ENCODE assay signal across 9 cellular contexts in the genomic region with DNA sequence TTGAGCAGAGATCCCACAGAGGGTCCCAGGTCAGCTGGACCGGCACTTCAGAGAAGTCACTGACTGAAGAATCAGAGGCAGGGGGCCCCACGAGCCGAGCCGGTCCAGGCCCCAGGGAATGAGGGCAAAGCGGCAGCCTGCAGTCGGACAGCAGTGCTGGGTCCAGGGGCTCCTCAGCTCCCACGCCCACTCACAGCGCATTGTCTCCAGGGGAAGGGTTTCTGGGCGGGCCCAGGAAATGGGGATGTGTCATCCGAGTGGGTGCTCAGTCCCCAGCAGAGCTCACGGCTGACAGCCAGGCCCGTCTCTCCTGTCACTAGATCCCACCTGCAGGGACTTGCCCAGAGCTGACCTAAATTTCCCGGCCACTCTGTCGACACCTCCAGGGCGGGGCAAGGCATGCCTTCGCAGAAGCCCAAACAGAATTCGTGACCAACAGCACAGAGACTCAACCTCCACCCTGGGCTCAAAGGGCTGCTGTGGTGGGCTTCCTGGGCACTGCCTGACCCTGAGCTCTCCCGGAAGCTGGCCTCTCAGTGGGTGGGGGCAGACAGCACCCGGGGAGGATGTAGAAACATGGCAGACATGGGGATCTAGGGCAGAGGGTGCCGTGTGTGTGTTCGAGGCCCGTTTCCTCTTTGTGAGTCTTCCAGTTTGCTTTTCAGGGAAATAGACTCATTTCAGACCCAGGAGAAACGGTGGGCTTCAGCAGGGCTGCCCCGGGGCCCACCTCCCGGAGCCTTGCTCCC. TPM values are rescaled to one million over a fixed set of nuclear protein-coding genes. Genes with fewer than 3 reads are reported as not detected.
DNase-seq lines count a peak whose midpoint lies in the region; ATAC-seq and TF ChIP-seq lines count a peak whose summit lies in the region.
"Had no signal": no experiment of that assay in that cellular context is flagged by ENCODE, and none has a peak within 500 bp of the region (broad histone marks: within the 10 kb centered on the region; RNA-seq: fewer than 3 reads in every experiment).

No MANE protein-coding gene starts in this region.

- intact Hi-C loops in psoas muscle (cut with DNase I) = loop anchor here in 1 of 2 donors (5.0 kb wide), 1 partner anchor 246 kb away; no protein-coding TSS in a partner anchor
- intact Hi-C loops in dorsolateral prefrontal cortex (cut with DNase I) = no loop called here

- H3K4me1 ChIP-seq in RWPE2 (ENCODE audit: insufficient read depth, poor library complexity, severe bottlenecking) (peaks cover 37% of the 10 kb centered on the region), psoas muscle (peaks cover 12% of the 10 kb centered on the region)

- H3K27me3 ChIP-seq in RWPE2 (ENCODE audit: insufficient read depth, poor library complexity, severe bottlenecking) (no peaks in the 10 kb centered on the region), psoas muscle (ENCODE audit: insufficient read depth in 3 of 3, low read length in 2 of 3) (no peaks in the 10 kb centered on the region), dorsolateral prefrontal cortex (no peaks in the 10 kb centered on the region)
- H3K27me3 ChIP-seq: tibial nerve had no signal

- H3K9me3 ChIP-seq in RWPE2 (ENCODE audit: severe bottlenecking) (no peaks in the 10 kb centered on the region), psoas muscle (no peaks in the 10 kb centered on the region)
- H3K9me3 ChIP-seq: tibial nerve had no signal

- H3K27ac ChIP-seq in RWPE2 (ENCODE audit: poor library complexity, severe bottlenecking) (peak overlapping the region; percentile 96), psoas muscle (peak overlapping the region; percentile 52), dorsolateral prefrontal cortex (no peak overlapping the region)

- 66 to 79% (median 68%) methylated on average over 22 to 25 of the region's 25 CpGs for WGBS in psoas muscle, 3 donors

- ATAC-seq in RWPE2 (ENCODE audit: low read depth) (peak; percentile 57), psoas muscle (peak; percentile 51 to 81 (median 72)), HG03378 (IDR thresholded peaks at IDR 0.05; ENCODE audit: unreplicated experiment) (no peak)

- TF ChIP-seq CTCF in RWPE2 (IDR thresholded peaks at IDR 0.05; ENCODE audit: poor library complexity, severe bottlenecking) = no peak
- no peak for TF ChIP-seq CTCF in cardiac fibroblast (IDR thresholded peaks at IDR 0.05; ENCODE audit: low read depth, low read length)
- TF ChIP-seq CTCF in psoas muscle (IDR thresholded peaks at IDR 0.05) = no peak
- TF ChIP-seq CTCF in dorsolateral prefrontal cortex (IDR thresholded peaks at IDR 0.05 in 54 of 56, conservative IDR thresholded peaks at IDR 0.05 in 2 of 56; ENCODE audit: low read depth in 1 of 56, partially characterized antibody in 56 of 56) = no peak

- no peak overlapping the region for H3K4me3 ChIP-seq in RWPE2 (ENCODE audit: severe bottlenecking)
- no peak overlapping the region for H3K4me3 ChIP-seq in cardiac fibroblast (replicated peaks in 1 of 2; ENCODE audit: low read depth in 2 of 2, low read length in 2 of 2)
- no peak overlapping the region for H3K4me3 ChIP-seq in psoas muscle
- no peak overlapping the region for H3K4me3 ChIP-seq in dorsolateral prefrontal cortex
- H3K4me3 ChIP-seq: tibial nerve had no signal

- H3K36me3 ChIP-seq in RWPE2 (ENCODE audit: low read depth) (no peaks in the 10 kb centered on the region), psoas muscle (ENCODE audit: insufficient read depth in 1 of 2, low read depth in 1 of 2) (no peaks in the 10 kb centered on the region)
- H3K36me3 ChIP-seq: tibial nerve had no signal

- DNase-seq in ELF-1 (ENCODE audit: low read depth, low spot score) = peak; percentile 71
- peak; percentile 94 for DNase-seq in RWPE2 (ENCODE audit: low spot score)
- peak; percentile 45 to 74 for DNase-seq in cardiac fibroblast (ENCODE audit: low read depth in 2 of 2)
- peak; percentile 69 to 71 for DNase-seq in psoas muscle
- DNase-seq in dorsolateral prefrontal cortex = no peak
- no peak for DNase-seq in NCI-H2196 (lab: John Stamatoyannopoulos, UW; ENCODE audit: unreplicated experiment)
- DNase-seq in NK-92 (lab: John Stamatoyannopoulos, UW; ENCODE audit: unreplicated experiment) = no peak

RNA-seq across cellular contexts. Expression of a gene that starts 42.1 kb away (rescaled TPM):
- total RNA-seq in psoas muscle (1 to 10 TPM; 3.8 to 7.6 (median 5.8) TPM), dorsolateral prefrontal cortex (10 to 100 TPM in 119 of 120 experiments, 1 to 10 TPM in 1; 9.0 to 34.9 (median 19.6) TPM)
- polyA plus RNA-seq in psoas muscle = 1 to 10 TPM; 2.7 to 6.0 (median 5.7) TPM

Comparison
In these comparisons a context has a peak if more than half of its experiments do, and no peak if none do; other contexts are left out.
1. DNase-seq: peak in ELF-1 (single experiment), RWPE2 (single experiment), cardiac fibroblast (2 of 2) and psoas muscle (2 of 2); none in dorsolateral prefrontal cortex (0 of 10), NCI-H2196 (single experiment) and NK-92 (single experiment).
2. H3K27ac ChIP-seq: peak in RWPE2 (single experiment) and psoas muscle (single experiment); none in dorsolateral prefrontal cortex (0 of 59).